In genomic region chr1:65235867-65236805, GRCh38 we compare ENCODE assay signal across 9 cellular contexts.
DNase-seq lines count a peak whose midpoint lies in the region; ATAC-seq, FAIRE-seq and TF ChIP-seq lines count a peak whose summit lies in the region.
"Had no signal": no experiment of that assay in that cellular context is flagged by ENCODE, and none has a peak within 500 bp of the region (broad histone marks: within the 10 kb centered on the region; RNA-seq: fewer than 3 reads in every experiment).

No MANE protein-coding gene starts in this region.

- peak; percentile 33 for TF ChIP-seq CTCF in fibroblast of the aortic adventitia (IDR thresholded peaks at IDR 0.05; ENCODE audit: insufficient read depth, low read length)
- peak in 5 of 6 experiments; percentile 26 to 89 (median 62) for TF ChIP-seq CTCF in thyroid gland (IDR thresholded peaks at IDR 0.05)

- H3K4me3 ChIP-seq in fibroblast of the aortic adventitia (ENCODE audit: low read depth, low read length) (no peak overlapping the region), thyroid gland (replicated peaks in 1 of 3) (no peak overlapping the region)
- H3K4me3 ChIP-seq: SK-N-MC had no signal

- intact Hi-C loops in thyroid gland (cut with DNase I), result no loop called here

- DNase-seq in DMS153 treated with DMSO at 0.1 percent for 48 hours (lab: John Stamatoyannopoulos, UW; ENCODE audit: unreplicated experiment) (peak; percentile 49), Kasumi-1 (lab: John Stamatoyannopoulos, UW) (peak; percentile 42 to 55), RCC 7860 (ENCODE audit: low spot score) (peak; percentile 49), fibroblast of the aortic adventitia (ENCODE audit: low read depth) (peak; percentile 47), thyroid gland (no peak)
- DNase-seq in activated CD4-positive, alpha-beta T cell treated with anti-CD3 and anti-CD28 coated beads for 1 hour, result no peak

- TF ChIP-seq POLR2A in thyroid gland (IDR thresholded peaks at IDR 0.05), result no peak

- ATAC-seq in esophagus mucosa, result no peak
- no peak for ATAC-seq in GM21423 (IDR thresholded peaks at IDR 0.05; ENCODE audit: unreplicated experiment)

- H3K4me1 ChIP-seq in thyroid gland, result no peaks in the 10 kb centered on the region

- 43 to 80% methylated on average over 3 of the region's 3 CpGs for WGBS in thyroid gland, 2 donors

- peak; percentile 81 for FAIRE-seq in RCC 7860 (lab: Jason Lieb, UNC)

- H3K9me3 ChIP-seq in thyroid gland, result no peaks in the 10 kb centered on the region

- H3K36me3 ChIP-seq in thyroid gland, result no peaks in the 10 kb centered on the region

- H3K27me3 ChIP-seq in thyroid gland, result no peaks in the 10 kb centered on the region

- no peak overlapping the region for H3K27ac ChIP-seq in thyroid gland
- H3K27ac ChIP-seq: SK-N-MC had no signal

Comparison
In these comparisons a context has a peak if more than half of its experiments do, and no peak if none do; other contexts are left out.
1. DNase-seq: peak in DMS153 treated with DMSO at 0.1 percent for 48 hours (single experiment), Kasumi-1 (2 of 2), RCC 7860 (single experiment) and fibroblast of the aortic adventitia (single experiment); none in thyroid gland (0 of 2) and activated CD4-positive, alpha-beta T cell treated with anti-CD3 and anti-CD28 coated beads for 1 hour (single experiment).